In the genomic region with DNA sequence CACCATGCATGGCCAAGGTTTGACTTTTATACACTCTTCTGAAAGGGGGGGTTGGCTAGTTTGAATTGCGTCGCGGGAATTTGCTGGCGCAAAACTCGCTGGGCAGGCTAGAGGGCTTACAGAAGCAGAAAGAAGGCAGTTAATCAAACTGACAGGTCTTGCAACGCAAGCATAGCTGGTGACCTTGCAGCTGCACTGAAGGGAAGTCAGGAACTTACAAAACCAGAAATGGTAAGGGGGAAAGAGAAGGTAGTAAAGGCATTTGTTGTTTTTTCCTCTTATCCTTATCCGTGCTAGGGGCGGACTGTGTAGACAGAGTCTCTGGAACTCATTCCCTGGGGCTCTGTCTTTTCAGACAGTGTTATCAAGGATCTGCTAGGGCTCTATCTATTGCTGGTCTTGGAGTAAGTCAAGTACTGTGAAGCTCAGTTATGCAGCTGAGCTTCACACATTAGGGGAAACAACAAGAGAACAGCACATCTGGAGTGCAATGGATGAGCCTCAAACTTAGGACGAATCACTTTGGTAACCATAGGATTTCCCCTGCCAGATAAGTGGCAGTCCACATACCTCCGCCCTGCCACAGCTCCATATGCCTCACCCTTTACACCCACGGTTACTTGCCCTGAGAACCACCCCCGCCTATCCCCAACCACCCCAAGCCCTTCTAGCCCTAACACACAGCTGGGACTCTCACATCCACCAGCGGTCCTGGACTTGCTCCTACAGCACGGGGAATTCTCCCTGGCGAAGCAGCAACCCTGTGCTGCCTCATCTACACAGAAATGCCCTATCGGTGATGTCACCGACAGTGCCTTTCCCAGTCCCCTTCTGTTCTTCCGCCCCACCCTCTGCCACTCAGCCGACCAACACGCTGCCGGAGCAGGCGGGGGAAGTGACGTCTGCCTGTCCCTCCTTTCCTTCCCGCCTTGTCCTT, we compare ENCODE assay signal across 9 cellular contexts.
A peak's percentile ranks its signal among the peaks of the same experiment; 100 is the strongest.
DNase-seq lines count a peak whose midpoint lies in the region; ATAC-seq and TF ChIP-seq lines count a peak whose summit lies in the region.
"Had no signal": no experiment of that assay in that cellular context is flagged by ENCODE, and none has a peak within 500 bp of the region (broad histone marks: within the 10 kb centered on the region; RNA-seq: fewer than 3 reads in every experiment).

No MANE protein-coding gene starts in this region.

- no peaks in the 10 kb centered on the region for H3K9me3 ChIP-seq in left lung

- ATAC-seq in left lung (peak; percentile 50), GM19328 (IDR thresholded peaks at IDR 0.05; ENCODE audit: unreplicated experiment) (no peak), HG03565 (IDR thresholded peaks at IDR 0.05; ENCODE audit: unreplicated experiment) (no peak), HG03139 (IDR thresholded peaks at IDR 0.05; ENCODE audit: unreplicated experiment) (no peak)

- TF ChIP-seq CTCF in left lung (IDR thresholded peaks at IDR 0.05) = no peak

- peaks cover 11 to 60% of the 10 kb centered on the region in 2 donors for H3K27me3 ChIP-seq in left lung
- H3K27me3 ChIP-seq: hepatocyte had no signal

- intact Hi-C loops in left lung (cut with DNase I) = no loop called here

- CTCF ChIA-PET in activated CD4-positive, alpha-beta memory T cell treated with anti-CD3 and anti-CD28 coated beads, Interleukin-2, amount 10 ng/mL, durations not matched to agents 7 days and 5 days (lab: Charles Lee) = no interaction called here

- peaks cover 12% of the 10 kb centered on the region for H3K4me1 Mint-ChIP-seq in activated CD4-positive, alpha-beta memory T cell treated with anti-CD3 and anti-CD28 coated beads, Interleukin-2, amount 10 ng/mL, durations not matched to agents 7 days and 5 days

- no peaks in the 10 kb centered on the region for H3K36me3 Mint-ChIP-seq in activated CD4-positive, alpha-beta memory T cell treated with anti-CD3 and anti-CD28 coated beads, Interleukin-2, amount 10 ng/mL, durations not matched to agents 7 days and 5 days (ENCODE audit: low read depth)

- H3K36me3 ChIP-seq in left lung = no peaks in the 10 kb centered on the region

- no peak overlapping the region for H3K27ac ChIP-seq in left lung
- H3K27ac ChIP-seq: hepatocyte had no signal

- peak overlapping the region; percentile 52 for H3K4me3 Mint-ChIP-seq in activated CD4-positive, alpha-beta memory T cell treated with anti-CD3 and anti-CD28 coated beads, Interleukin-2, amount 10 ng/mL, durations not matched to agents 7 days and 5 days

- no peaks in the 10 kb centered on the region for H3K9me3 Mint-ChIP-seq in activated CD4-positive, alpha-beta memory T cell treated with anti-CD3 and anti-CD28 coated beads, Interleukin-2, amount 10 ng/mL, durations not matched to agents 7 days and 5 days

- DNase-seq in AG08396 (ENCODE audit: low spot score) = peak; percentile 19
- DNase-seq in HUDEP-2 (lab: John Stamatoyannopoulos, UW; ENCODE audit: unreplicated experiment in 76 of 76) = peak in 51 of 76 experiments; percentile 11 to 80 (median 51)
- peak; percentile 41 for DNase-seq in activated CD4-positive, alpha-beta memory T cell treated with anti-CD3 and anti-CD28 coated beads, Interleukin-2, amount 10 ng/mL, durations not matched to agents 7 days and 5 days
- DNase-seq in left lung = no peak
- DNase-seq in NK-92 (lab: John Stamatoyannopoulos, UW; ENCODE audit: unreplicated experiment) = no peak

- peaks cover 32% of the 10 kb centered on the region for H3K27me3 Mint-ChIP-seq in activated CD4-positive, alpha-beta memory T cell treated with anti-CD3 and anti-CD28 coated beads, Interleukin-2, amount 10 ng/mL, durations not matched to agents 7 days and 5 days

- H3K4me1 ChIP-seq in left lung = no peaks in the 10 kb centered on the region

- H3K4me3 ChIP-seq in left lung = no peak overlapping the region
- H3K4me3 ChIP-seq: hepatocyte had no signal

- POLR2A ChIA-PET in activated CD4-positive, alpha-beta memory T cell treated with anti-CD3 and anti-CD28 coated beads, Interleukin-2, amount 10 ng/mL, durations not matched to agents 7 days and 5 days (lab: Charles Lee) = no interaction called here

- peak overlapping the region; percentile 55 for H3K27ac Mint-ChIP-seq in activated CD4-positive, alpha-beta memory T cell treated with anti-CD3 and anti-CD28 coated beads, Interleukin-2, amount 10 ng/mL, durations not matched to agents 7 days and 5 days

Comparison
In these comparisons a context has a peak if more than half of its experiments do, and no peak if none do; other contexts are left out.
1. DNase-seq: peak in AG08396 (single experiment), HUDEP-2 (51 of 76) and activated CD4-positive, alpha-beta memory T cell treated with anti-CD3 and anti-CD28 coated beads, Interleukin-2, amount 10 ng/mL, durations not matched to agents 7 days and 5 days (single experiment); none in left lung (0 of 2) and NK-92 (single experiment).